8 cellular contexts compared by ENCODE assay signal in the genomic region with DNA sequence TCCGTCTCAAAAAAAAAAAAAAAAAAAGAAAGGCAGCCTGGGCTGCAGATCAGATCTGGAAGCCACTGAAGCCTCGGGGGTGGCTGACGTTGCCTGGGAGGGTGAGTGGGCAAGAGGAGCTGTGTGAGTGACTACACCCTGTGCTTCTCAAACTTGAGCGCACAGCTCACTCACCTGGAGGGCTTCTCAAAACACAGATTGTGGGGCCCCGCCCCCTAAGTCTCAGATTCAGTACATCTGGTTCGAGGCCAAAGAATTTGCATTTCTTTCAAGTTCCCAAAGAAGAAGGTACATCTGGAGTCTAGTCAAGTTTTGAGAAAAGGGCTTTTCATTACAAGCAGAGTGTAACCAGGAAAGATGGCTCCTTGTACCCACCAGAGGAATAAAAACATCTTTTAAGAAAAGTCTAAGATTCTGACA.
DNase-seq lines count a peak whose midpoint lies in the region; ATAC-seq and TF ChIP-seq lines count a peak whose summit lies in the region.

No MANE protein-coding gene starts in this region.

- no peaks in the 10 kb centered on the region for H3K9me3 Mint-ChIP-seq in type B pancreatic cell

- no peak overlapping the region for H3K4me3 Mint-ChIP-seq in type B pancreatic cell

- no peaks in the 10 kb centered on the region for H3K27me3 Mint-ChIP-seq in type B pancreatic cell

- peaks cover 5% of the 10 kb centered on the region for H3K4me1 Mint-ChIP-seq in type B pancreatic cell (ENCODE audit: unreplicated experiment)

- ATAC-seq in HG02970 (IDR thresholded peaks at IDR 0.05; ENCODE audit: low FRiP score, unreplicated experiment): peak; percentile 61

- TF ChIP-seq CTCF in type B pancreatic cell (conservative IDR thresholded peaks at IDR 0.05): no peak

- no peak overlapping the region for H3K27ac Mint-ChIP-seq in type B pancreatic cell

- no peaks in the 10 kb centered on the region for H3K36me3 Mint-ChIP-seq in type B pancreatic cell

- DNase-seq in GM19238 (ENCODE audit: insufficient read length, low spot score): peak; percentile 63
- peak; percentile 7 for DNase-seq in activated CD4-positive, alpha-beta T cell treated with anti-CD3 and anti-CD28 coated beads, Interleukin-2, amount 50 U/mL, for 1 hour
- peak; percentile 12 for DNase-seq in stimulated activated CD8-positive, alpha-beta memory T cell treated with anti-CD3 and anti-CD28 coated beads, Interleukin-12 subunit alpha, Interleukin-12 subunit beta, amount 100 ng/mL, for 24 hours (ENCODE audit: extremely low read depth)
- no peak for DNase-seq in GDM1 (lab: John Stamatoyannopoulos, UW)
- no peak for DNase-seq in SKM-1 treated with dmso at 0.1 percent for 144 hours (lab: John Stamatoyannopoulos, UW; ENCODE audit: unreplicated experiment)
- no peak for DNase-seq in superior temporal gyrus (ENCODE audit: extremely low spot score)
- DNase-seq in type B pancreatic cell (ENCODE audit: extremely low spot score, unreplicated experiment): no peak

Comparison
In these comparisons a context has a peak if more than half of its experiments do, and no peak if none do; other contexts are left out.
1. DNase-seq: peak in GM19238 (single experiment), activated CD4-positive, alpha-beta T cell treated with anti-CD3 and anti-CD28 coated beads, Interleukin-2, amount 50 U/mL, for 1 hour (single experiment) and stimulated activated CD8-positive, alpha-beta memory T cell treated with anti-CD3 and anti-CD28 coated beads, Interleukin-12 subunit alpha, Interleukin-12 subunit beta, amount 100 ng/mL, for 24 hours (single experiment); none in GDM1 (single experiment), SKM-1 treated with dmso at 0.1 percent for 144 hours (single experiment), superior temporal gyrus (single experiment) and type B pancreatic cell (single experiment).